8 cellular contexts compared by ENCODE assay signal in genomic region chr1:28507247-28507645, GRCh38. TPM values are rescaled to one million over a fixed set of nuclear protein-coding genes. Genes with fewer than 3 reads are reported as not detected.
DNase-seq lines count a peak whose midpoint lies in the region; ATAC-seq and TF ChIP-seq lines count a peak whose summit lies in the region.

No MANE protein-coding gene starts in this region.

- no peak overlapping the region for H2AFZ ChIP-seq in DND-41 (ENCODE audit: low read depth, low read length)

- peaks cover 38 to 69% (median 41%) of the 10 kb centered on the region in 3 donors for H3K4me1 Mint-ChIP-seq in naive B cell

- peak overlapping the region; percentile 79 to 94 for H3K4me3 ChIP-seq in DND-41 (ENCODE audit: low read depth in 1 of 2, low read length in 2 of 2)
- peak overlapping the region; percentile 92 for H3K4me3 ChIP-seq in NB4 (ENCODE audit: low read depth, low read length)
- H3K4me3 ChIP-seq in cardiac fibroblast (replicated peaks in 1 of 2; ENCODE audit: low read depth in 2 of 2, low read length in 2 of 2): peak overlapping the region; percentile 71 to 84

- H3K4me1 ChIP-seq in DND-41 (ENCODE audit: insufficient read depth, low read length): peaks cover 45% of the 10 kb centered on the region

- peaks cover 45% of the 10 kb centered on the region for H4K20me1 ChIP-seq in DND-41 (ENCODE audit: insufficient read depth, low read length)

- peaks cover 58% of the 10 kb centered on the region for H3K36me3 ChIP-seq in DND-41 (ENCODE audit: insufficient read depth, low read length)

- H3K9ac ChIP-seq in DND-41 (ENCODE audit: low read depth, low read length): peak overlapping the region; percentile 82

- H3K27ac Mint-ChIP-seq in naive B cell: peak overlapping the region; percentile 39 to 98 (median 96)

- no peaks in the 10 kb centered on the region for H3K9me3 Mint-ChIP-seq in naive B cell

- peak overlapping the region; percentile 77 for H3K27ac ChIP-seq in DND-41 (ENCODE audit: low read length)

- H3K9me3 ChIP-seq in DND-41 (ENCODE audit: insufficient read depth, low read length, severe bottlenecking): no peaks in the 10 kb centered on the region

- peaks cover 18 to 24% of the 10 kb centered on the region in 2 donors for H3K36me3 Mint-ChIP-seq in naive B cell

- peaks cover 67% of the 10 kb centered on the region for H3K79me2 ChIP-seq in DND-41 (ENCODE audit: insufficient read depth, low read length)

- TF ChIP-seq CTCF in DND-41 (IDR thresholded peaks at IDR 0.05; ENCODE audit: borderline replicate concordance, extremely low read depth, low read length, poor library complexity, severe bottlenecking) (no peak), NB4 (IDR thresholded peaks at IDR 0.05; ENCODE audit: low read depth, low read length) (no peak), cardiac fibroblast (IDR thresholded peaks at IDR 0.05; ENCODE audit: low read depth, low read length) (no peak)

- H3K27me3 ChIP-seq in DND-41 (ENCODE audit: insufficient read depth, low read length, poor library complexity): no peaks in the 10 kb centered on the region

- no peaks in the 10 kb centered on the region for H3K27me3 Mint-ChIP-seq in naive B cell

- TF ChIP-seq POLR2A in NB4 (IDR thresholded peaks at IDR 0.05; ENCODE audit: extremely low read depth, insufficient read length): no peak

- peak overlapping the region; percentile 62 for H3K4me2 ChIP-seq in DND-41 (ENCODE audit: insufficient read depth, low read length)

- peak; percentile 33 for DNase-seq in DND-41
- DNase-seq in NB4 (ENCODE audit: low read depth): peak; percentile 48
- peak; percentile 32 to 39 for DNase-seq in cardiac fibroblast (ENCODE audit: low read depth in 2 of 2)
- no peak for DNase-seq in naive B cell
- no peak for DNase-seq in NCI-H2081 treated with DMSO at 0.1 percent for 48 hours (lab: John Stamatoyannopoulos, UW)

- peak overlapping the region; percentile 92 to 100 (median 98) for H3K4me3 Mint-ChIP-seq in naive B cell

- ATAC-seq in DND-41 (ENCODE audit: insufficient read depth, low read depth) (no peak), naive B cell (ENCODE audit: low read depth in 2 of 2) (no peak), GM21367 (IDR thresholded peaks at IDR 0.05; ENCODE audit: unreplicated experiment) (no peak), HG03139 (IDR thresholded peaks at IDR 0.05; ENCODE audit: unreplicated experiment) (no peak), GM19351 (IDR thresholded peaks at IDR 0.05; ENCODE audit: unreplicated experiment) (no peak)

RNA-seq across cellular contexts. Expression of gene RCC1, which starts 1.4 kb away (rescaled TPM):
- 10 to 100 TPM in 3 of 6 donors, 1 to 10 TPM in 3; 3.8 to 12.2 (median 9.5) TPM for polyA plus RNA-seq in naive B cell (ENCODE audit: low read depth in 6 of 6)

RNA-seq across cellular contexts. Expression of gene TRNAU1AP, which starts 45.6 kb away (rescaled TPM):
- polyA plus RNA-seq in naive B cell (ENCODE audit: low read depth in 6 of 6): 10 to 100 TPM in 5 of 6 donors, 1 to 10 TPM in 1; 9.8 to 30.7 (median 25.9) TPM

Comparison
In these comparisons a context has a peak if more than half of its experiments do, and no peak if none do; other contexts are left out.
1. DNase-seq: peak in DND-41 (single experiment), NB4 (single experiment) and cardiac fibroblast (2 of 2); none in naive B cell (single experiment) and NCI-H2081 treated with DMSO at 0.1 percent for 48 hours (single experiment).
2. Peak in every context shown above with its lines, with median percentiles within 50 percentile points of each other: H3K4me3 ChIP-seq.